ENCODE assay signal across 17 cellular contexts in the genomic region with DNA sequence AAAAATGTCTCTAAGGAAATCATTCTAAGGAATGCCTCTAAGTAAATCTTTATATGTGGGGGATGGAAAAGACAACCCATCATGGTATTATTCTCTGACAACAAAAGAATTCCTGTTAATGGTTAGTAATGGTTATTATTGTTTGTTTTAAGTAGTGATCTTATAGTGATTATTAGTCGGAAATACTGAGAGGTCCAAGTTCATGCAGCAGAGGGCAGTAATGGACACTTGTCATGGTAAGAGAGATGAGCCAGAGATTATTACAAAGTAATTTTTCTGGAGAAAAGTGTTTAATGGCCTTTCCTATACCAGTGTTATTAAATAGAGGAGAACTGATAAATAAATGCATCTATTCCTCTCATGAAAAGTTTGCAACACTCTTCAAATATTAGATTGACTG. TPM values are rescaled to one million over a fixed set of nuclear protein-coding genes. Genes with fewer than 3 reads are reported as not detected.
DNase-seq lines count a peak whose midpoint lies in the region; ATAC-seq and TF ChIP-seq lines count a peak whose summit lies in the region.
"Had no signal": no experiment of that assay in that cellular context is flagged by ENCODE, and none has a peak within 500 bp of the region (broad histone marks: within the 10 kb centered on the region; RNA-seq: fewer than 3 reads in every experiment).

No MANE protein-coding gene starts in this region.

- no peak overlapping the region for H3K27ac Mint-ChIP-seq in HFFc6
- H3K27ac Mint-ChIP-seq in glutamatergic neuron (ENCODE audit: unreplicated experiment), result no peak overlapping the region
- H3K27ac Mint-ChIP-seq: activated CD4-positive, alpha-beta T cell treated with anti-CD3 and anti-CD28 coated beads, Interleukin-2, amount 10 ng/mL, durations not matched to agents 7 days and 5 days; naive B cell; T-cell had no signal

- DNase-seq in AML-193 (lab: John Stamatoyannopoulos, UW) (peak; percentile 10 to 21), HFFc6 (no peak), adipocyte (ENCODE audit: low read depth) (peak; percentile 20), glutamatergic neuron (no peak), SIG-M5 (lab: John Stamatoyannopoulos, UW) (no peak), substantia nigra (lab: John Stamatoyannopoulos, UW) (no peak)
- DNase-seq: activated CD4-positive, alpha-beta T cell treated with anti-CD3 and anti-CD28 coated beads, Interleukin-2, amount 10 ng/mL, durations not matched to agents 7 days and 5 days; activated effector memory CD4-positive, alpha-beta T cell treated with anti-CD3 and anti-CD28 coated beads, Interleukin-2, amount 50 U/mL, for 16 hours; caudate nucleus; foreskin melanocyte; islet precursor cell; naive B cell; NCI-H1930; T-cell had no signal

- no peak overlapping the region for H3K27ac ChIP-seq in substantia nigra (ENCODE audit: low read depth, low read length, poor library complexity, severe bottlenecking)

- H3K36me3 ChIP-seq in adipocyte (ENCODE audit: control insufficient read depth, insufficient read depth, low read length, severe bottlenecking), result no peaks in the 10 kb centered on the region

- no peaks in the 10 kb centered on the region for H3K4me1 ChIP-seq in adipocyte (ENCODE audit: control insufficient read depth, insufficient read depth, low read length)

- no peak overlapping the region for H3K4me3 ChIP-seq in adipocyte (ENCODE audit: low read length)

- no peak for ATAC-seq in HG02840 (IDR thresholded peaks at IDR 0.05; ENCODE audit: low FRiP score, unreplicated experiment)
- no peak for ATAC-seq in GM19328 (IDR thresholded peaks at IDR 0.05; ENCODE audit: unreplicated experiment)
- ATAC-seq: T-cell had no signal

- H3K4me1 Mint-ChIP-seq in HFFc6 (ENCODE audit: low read depth) (no peaks in the 10 kb centered on the region), glutamatergic neuron (ENCODE audit: low read depth, unreplicated experiment) (no peaks in the 10 kb centered on the region)
- H3K4me1 Mint-ChIP-seq: activated CD4-positive, alpha-beta T cell treated with anti-CD3 and anti-CD28 coated beads, Interleukin-2, amount 10 ng/mL, durations not matched to agents 7 days and 5 days; CD14-positive monocyte; naive B cell; T-cell had no signal

- no peak overlapping the region for H3K9ac ChIP-seq in adipocyte (ENCODE audit: low read length)

- no peak overlapping the region for H3K4me3 Mint-ChIP-seq in HFFc6
- no peak overlapping the region for H3K4me3 Mint-ChIP-seq in glutamatergic neuron (ENCODE audit: unreplicated experiment)
- H3K4me3 Mint-ChIP-seq: activated CD4-positive, alpha-beta T cell treated with anti-CD3 and anti-CD28 coated beads, Interleukin-2, amount 10 ng/mL, durations not matched to agents 7 days and 5 days; CD14-positive monocyte; naive B cell; T-cell had no signal

- TF ChIP-seq CTCF in HFFc6 (IDR thresholded peaks at IDR 0.05) (peak; percentile 73), glutamatergic neuron (IDR thresholded peaks at IDR 0.05; ENCODE audit: partially characterized antibody, unreplicated experiment) (peak; percentile 41)

- H3K27me3 Mint-ChIP-seq in HFFc6 (ENCODE audit: insufficient read depth) (peaks cover 3% of the 10 kb centered on the region; the same call in 1 of the 2 replicates), glutamatergic neuron (ENCODE audit: unreplicated experiment) (no peaks in the 10 kb centered on the region)

- peaks cover 19% of the 10 kb centered on the region for H3K9me3 Mint-ChIP-seq in HFFc6
- H3K9me3 Mint-ChIP-seq in glutamatergic neuron (ENCODE audit: unreplicated experiment), result peaks cover 3% of the 10 kb centered on the region

- peaks cover 9% of the 10 kb centered on the region; the same call in 1 of the 2 replicates for H3K36me3 Mint-ChIP-seq in HFFc6 (ENCODE audit: low read depth)
- no peaks in the 10 kb centered on the region for H3K36me3 Mint-ChIP-seq in glutamatergic neuron (ENCODE audit: unreplicated experiment)
- H3K36me3 Mint-ChIP-seq: CD14-positive monocyte, naive B cell, T-cell had no signal

- H3K9me3 ChIP-seq in adipocyte (ENCODE audit: control insufficient read depth, low read length), result peaks cover 19% of the 10 kb centered on the region

- peaks cover 6% of the 10 kb centered on the region for H3K27me3 ChIP-seq in adipocyte (replicated peaks; ENCODE audit: control insufficient read depth, insufficient read depth, low read length)

RNA-seq across cellular contexts. Expression of gene DKK2, which starts 8.1 kb away (rescaled TPM):
- total RNA-seq in HFFc6 (2021; fragmentation: NEBNext Ultra II Directional; extraction: Animal tissue kit (Norgen Biotek cat#: 25700)), result under 1 TPM; 0.15 to 0.50 (median 0.20) TPM
- total RNA-seq in glutamatergic neuron (ENCODE audit: unreplicated experiment), result not detected
- total RNA-seq: activated CD4-positive, alpha-beta T cell treated with anti-CD3 and anti-CD28 coated beads, Interleukin-2, amount 10 ng/mL, durations not matched to agents 7 days and 5 days had no signal

Comparison
In these comparisons a context has a peak if more than half of its experiments do, and no peak if none do; other contexts are left out.
1. DNase-seq: peak in AML-193 (2 of 2) and adipocyte (single experiment); none in HFFc6 (single experiment), glutamatergic neuron (single experiment), SIG-M5 (single experiment) and substantia nigra (0 of 49).